1 cellular context compared by ENCODE assay signal in the genomic region with DNA sequence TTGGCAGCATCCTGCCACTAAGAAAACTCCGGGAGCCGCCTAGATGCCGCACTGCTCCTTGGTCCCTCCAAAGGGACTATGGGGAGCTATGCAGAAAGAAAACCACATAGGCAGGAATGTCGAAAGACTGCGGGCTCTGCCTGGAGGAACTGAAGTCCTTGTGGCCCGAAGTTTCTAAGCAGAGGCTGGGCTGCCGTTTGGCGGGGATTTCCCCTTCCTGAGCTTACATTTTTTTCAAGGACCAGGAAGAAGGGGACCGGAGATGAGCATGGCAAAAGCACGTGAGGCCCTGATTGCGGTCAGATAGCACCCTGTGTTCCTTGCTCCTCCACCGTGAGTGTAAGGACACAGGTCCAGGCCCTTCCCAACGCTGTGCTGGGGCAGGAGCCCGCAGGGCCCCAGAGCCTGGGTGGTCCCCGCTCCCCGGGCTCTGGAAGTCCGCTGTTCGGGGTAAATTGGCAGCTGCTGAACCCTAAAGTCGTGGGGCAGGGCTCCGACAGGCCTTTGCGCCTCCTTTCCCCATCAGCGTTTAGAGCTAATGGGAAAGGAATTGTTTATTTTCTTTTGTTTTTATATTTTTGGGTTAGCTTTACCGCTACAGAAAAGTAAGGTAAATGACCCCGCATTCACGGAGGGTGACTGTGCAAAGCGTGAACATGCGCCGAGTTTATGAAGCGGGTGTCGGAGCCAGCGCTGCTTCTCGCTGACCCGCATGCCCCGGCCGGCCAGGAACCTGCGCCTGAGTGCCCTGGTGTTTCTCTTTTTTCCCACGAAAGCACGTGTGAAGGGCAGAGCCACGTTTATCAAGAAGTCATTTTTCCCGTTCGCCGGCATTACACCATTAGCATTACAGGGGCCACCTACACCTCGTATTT.
TF ChIP-seq lines count a peak whose summit lies in the region.

No MANE protein-coding gene starts in this region.

TF ChIP-seq in GM23338, 12 proteins besides CTCF, POLR2A, EP300 and RAD21 (continued from another document):
- TF ChIP-seq POLR2AphosphoS5 (IDR thresholded peaks at IDR 0.05; ENCODE audit: low read depth) (no peak), EZH2phosphoT487 (IDR thresholded peaks at IDR 0.05; ENCODE audit: unreplicated experiment) (no peak), ZNF331 (CRISPR knock-in tag; IDR thresholded peaks at IDR 0.05; ENCODE audit: low read depth) (no peak), STAT1 (IDR thresholded peaks at IDR 0.05; ENCODE audit: unreplicated experiment) (no peak), NANOG (IDR thresholded peaks at IDR 0.05; ENCODE audit: borderline replicate concordance) (no peak)
